ENCODE assay signal across 2 cellular contexts in genomic region chr1:47591801-47592200, GRCh38.
A peak's percentile ranks its signal among the peaks of the same experiment; 100 is the strongest.
TF ChIP-seq lines count a peak whose summit lies in the region.

No MANE protein-coding gene starts in this region.

TF ChIP-seq in HepG2, 621 proteins besides CTCF, POLR2A, EP300 and RAD21:
- TF ChIP-seq ZNF646 (CRISPR knock-in tag; IDR thresholded peaks at IDR 0.05) = peak; percentile 77
- TF ChIP-seq SNAI1 (CRISPR knock-in tag; IDR thresholded peaks at IDR 0.05; ENCODE audit: borderline replicate concordance) = no peak

TF ChIP-seq in H1, 55 proteins besides CTCF, POLR2A, EP300 and RAD21 (continued from another document):
- no peak for TF ChIP-seq TEAD4 (IDR thresholded peaks at IDR 0.05; ENCODE audit: low read depth, low read length)
TF ChIP-seq in H1: peak in this region for 0.
